Comparison of ENCODE assay signal across 21 cellular contexts in genomic region chr12:10667581-10667980, GRCh38. TPM values are rescaled to one million over a fixed set of nuclear protein-coding genes. Genes with fewer than 3 reads are reported as not detected.
DNase-seq lines count a peak whose midpoint lies in the region; ATAC-seq lines count a peak whose summit lies in the region.
"Had no signal": no experiment of that assay in that cellular context is flagged by ENCODE, and none has a peak within 500 bp of the region (broad histone marks: within the 10 kb centered on the region; RNA-seq: fewer than 3 reads in every experiment).

No MANE protein-coding gene starts in this region.

- intact Hi-C loops in naive thymus-derived CD4-positive, alpha-beta T cell (cut with micrococcal nuclease): no loop called here

- POLR2A ChIA-PET in activated naive CD8-positive, alpha-beta T cell treated with anti-CD3 and anti-CD28 coated beads, Interleukin-2, amount 10 ng/mL, durations not matched to agents 7 days and 5 days (lab: Charles Lee): no interaction called here
- POLR2A ChIA-PET in naive thymus-derived CD4-positive, alpha-beta T cell (lab: Charles Lee): interaction anchor here (0.7 kb wide), 2 partner anchors 83 to 310 kb away, joined by 3 to 10 read pairs; no protein-coding TSS in a partner anchor

- no peak overlapping the region for H3K27ac Mint-ChIP-seq in stimulated activated naive CD8-positive, alpha-beta T cell treated with anti-CD3 and anti-CD28 coated beads, Interleukin-15, Interleukin-2, amounts not matched to agents 100 ng/mL and 50 ng/mL, for 24 hours
- H3K27ac Mint-ChIP-seq in activated naive CD8-positive, alpha-beta T cell treated with anti-CD3 and anti-CD28 coated beads, Interleukin-2, amount 10 ng/mL, durations not matched to agents 7 days and 5 days: no peak overlapping the region
- no peak overlapping the region for H3K27ac Mint-ChIP-seq in naive thymus-derived CD4-positive, alpha-beta T cell

- H3K4me3 Mint-ChIP-seq in stimulated activated naive CD8-positive, alpha-beta T cell treated with anti-CD3 and anti-CD28 coated beads, Interleukin-15, Interleukin-2, amounts not matched to agents 100 ng/mL and 50 ng/mL, for 24 hours: peak overlapping the region; percentile 49
- H3K4me3 Mint-ChIP-seq in activated naive CD8-positive, alpha-beta T cell treated with anti-CD3 and anti-CD28 coated beads, Interleukin-2, amount 10 ng/mL, durations not matched to agents 7 days and 5 days: peak overlapping the region; percentile 55
- peak overlapping the region in 7 of 10 donors; percentile 14 to 78 (median 57) for H3K4me3 Mint-ChIP-seq in naive thymus-derived CD4-positive, alpha-beta T cell

- CTCF ChIA-PET in naive thymus-derived CD4-positive, alpha-beta T cell (lab: Charles Lee): no interaction called here

- H3K36me3 Mint-ChIP-seq in stimulated activated naive CD8-positive, alpha-beta T cell treated with anti-CD3 and anti-CD28 coated beads, Interleukin-15, Interleukin-2, amounts not matched to agents 100 ng/mL and 50 ng/mL, for 24 hours (ENCODE audit: low read depth): no peaks in the 10 kb centered on the region
- H3K36me3 Mint-ChIP-seq in activated naive CD8-positive, alpha-beta T cell treated with anti-CD3 and anti-CD28 coated beads, Interleukin-2, amount 10 ng/mL, durations not matched to agents 7 days and 5 days: peaks cover 6% of the 10 kb centered on the region
- H3K36me3 Mint-ChIP-seq in naive thymus-derived CD4-positive, alpha-beta T cell: no peaks in the 10 kb centered on the region

- no peaks in the 10 kb centered on the region for H3K36me3 ChIP-seq in naive thymus-derived CD4-positive, alpha-beta T cell (ENCODE audit: control insufficient read depth in 2 of 3, insufficient read depth in 3 of 3, low read length in 3 of 3)
- H3K36me3 ChIP-seq in H7 (replicated peaks; ENCODE audit: control insufficient read depth, insufficient read depth, low read length): no peaks in the 10 kb centered on the region
- H3K36me3 ChIP-seq: BLaER1 had no signal

- peaks cover 23% of the 10 kb centered on the region for H3K4me1 Mint-ChIP-seq in stimulated activated naive CD8-positive, alpha-beta T cell treated with anti-CD3 and anti-CD28 coated beads, Interleukin-15, Interleukin-2, amounts not matched to agents 100 ng/mL and 50 ng/mL, for 24 hours (ENCODE audit: low read depth)
- H3K4me1 Mint-ChIP-seq in activated naive CD8-positive, alpha-beta T cell treated with anti-CD3 and anti-CD28 coated beads, Interleukin-2, amount 10 ng/mL, durations not matched to agents 7 days and 5 days: peaks cover 34% of the 10 kb centered on the region
- peaks cover 3 to 28% (median 18%) of the 10 kb centered on the region in 7 donors for H3K4me1 Mint-ChIP-seq in naive thymus-derived CD4-positive, alpha-beta T cell

- no peaks in the 10 kb centered on the region for H3K9me3 ChIP-seq in naive thymus-derived CD4-positive, alpha-beta T cell (ENCODE audit: control insufficient read depth in 2 of 3, low read length in 3 of 3)
- H3K9me3 ChIP-seq: A549, BLaER1 had no signal

- H3K27me3 Mint-ChIP-seq in stimulated activated naive CD8-positive, alpha-beta T cell treated with anti-CD3 and anti-CD28 coated beads, Interleukin-15, Interleukin-2, amounts not matched to agents 100 ng/mL and 50 ng/mL, for 24 hours: peaks cover 7% of the 10 kb centered on the region
- no peaks in the 10 kb centered on the region for H3K27me3 Mint-ChIP-seq in activated naive CD8-positive, alpha-beta T cell treated with anti-CD3 and anti-CD28 coated beads, Interleukin-2, amount 10 ng/mL, durations not matched to agents 7 days and 5 days
- peaks cover 11 to 66% (median 13%) of the 10 kb centered on the region in 5 donors for H3K27me3 Mint-ChIP-seq in naive thymus-derived CD4-positive, alpha-beta T cell

- no peaks in the 10 kb centered on the region for H3K27me3 ChIP-seq in naive thymus-derived CD4-positive, alpha-beta T cell (ENCODE audit: control insufficient read depth in 2 of 2, insufficient read depth in 2 of 2, low read length in 2 of 2)
- no peaks in the 10 kb centered on the region for H3K27me3 ChIP-seq in H7 (ENCODE audit: control insufficient read depth, insufficient read depth, low read length)
- H3K27me3 ChIP-seq: BLaER1 had no signal

- no peaks in the 10 kb centered on the region for H3K9me3 Mint-ChIP-seq in stimulated activated naive CD8-positive, alpha-beta T cell treated with anti-CD3 and anti-CD28 coated beads, Interleukin-15, Interleukin-2, amounts not matched to agents 100 ng/mL and 50 ng/mL, for 24 hours
- no peaks in the 10 kb centered on the region for H3K9me3 Mint-ChIP-seq in activated naive CD8-positive, alpha-beta T cell treated with anti-CD3 and anti-CD28 coated beads, Interleukin-2, amount 10 ng/mL, durations not matched to agents 7 days and 5 days
- peaks cover 0 to 3% (median 0%) of the 10 kb centered on the region in 11 donors for H3K9me3 Mint-ChIP-seq in naive thymus-derived CD4-positive, alpha-beta T cell

- DNase-seq in stimulated activated naive CD8-positive, alpha-beta T cell treated with anti-CD3 and anti-CD28 coated beads, Interleukin-15, Interleukin-2, amounts not matched to agents 100 U/mL and 50 U/mL, for 24 hours: no peak
- DNase-seq in activated naive CD8-positive, alpha-beta T cell treated with anti-CD3 and anti-CD28 coated beads, Interleukin-2, amount 10 ng/mL, durations not matched to agents 7 days and 5 days: no peak
- no peak for DNase-seq in naive thymus-derived CD4-positive, alpha-beta T cell
- DNase-seq in NK-92 treated with Interleukin-12 subunit alpha and Interleukin-12 subunit beta, amount 100 ng/mL, for 24 hours (lab: John Stamatoyannopoulos, UW): no peak
- no peak for DNase-seq in H7
- DNase-seq: DND-41, HCEC 1CT, NCI-H1417, NCI-H187, NCI-H2107, NCI-H510A, NCI-H774, PC-3, RPMI8226, SHP77 treated with DMSO at 0.1 percent for 48 hours had no signal

- H3K4me3 ChIP-seq in naive thymus-derived CD4-positive, alpha-beta T cell (ENCODE audit: low read length): no peak overlapping the region
- no peak overlapping the region for H3K4me3 ChIP-seq in H7 (ENCODE audit: insufficient read depth, low read depth, low read length)
- H3K4me3 ChIP-seq: A549, BLaER1 had no signal

- peaks cover 0 to 16% of the 10 kb centered on the region in 2 donors for H3K4me1 ChIP-seq in naive thymus-derived CD4-positive, alpha-beta T cell (ENCODE audit: control insufficient read depth in 2 of 2, insufficient read depth in 2 of 2, low read length in 2 of 2)
- H3K4me1 ChIP-seq: A549 had no signal

- no peak overlapping the region for H3K27ac ChIP-seq in naive thymus-derived CD4-positive, alpha-beta T cell (ENCODE audit: low read depth, low read length)
- H3K27ac ChIP-seq: A549, BLaER1, HL-60, KMS-11 had no signal

- ATAC-seq in stimulated activated naive CD8-positive, alpha-beta T cell treated with anti-CD3 and anti-CD28 coated beads, Interleukin-15, Interleukin-2, amounts not matched to agents 100 U/mL and 50 U/mL, for 24 hours: no peak
- ATAC-seq in activated naive CD8-positive, alpha-beta T cell treated with anti-CD3 and anti-CD28 coated beads, Interleukin-2, amount 10 ng/mL, durations not matched to agents 7 days and 5 days (ENCODE audit: low read depth): no peak
- no peak for ATAC-seq in naive thymus-derived CD4-positive, alpha-beta T cell
- ATAC-seq in GM18870 (IDR thresholded peaks at IDR 0.05; ENCODE audit: unreplicated experiment): no peak
- ATAC-seq: A549, PC-3 had no signal

RNA-seq across cellular contexts. Expression of gene STYK1, which starts 6.3 kb away (rescaled TPM):
- total RNA-seq in activated naive CD8-positive, alpha-beta T cell treated with anti-CD3 and anti-CD28 coated beads, Interleukin-2, amount 10 ng/mL, durations not matched to agents 7 days and 5 days: 1 to 10 TPM; 3.1 TPM
- total RNA-seq in naive thymus-derived CD4-positive, alpha-beta T cell: 1 to 10 TPM in 1 of 5 experiments, under 1 TPM in 2, not detected in 2; 0.24 to 1.6 (median 0.34) TPM
- polyA plus RNA-seq in naive thymus-derived CD4-positive, alpha-beta T cell: not detected
- total RNA-seq in H7 (2014; rRNA removed; shearing (Covaris generic)): 2.0 and 2.9 TPM in 2 replicates

RNA-seq across cellular contexts. Expression of gene MAGOHB, which starts 54.2 kb away (rescaled TPM):
- total RNA-seq in activated naive CD8-positive, alpha-beta T cell treated with anti-CD3 and anti-CD28 coated beads, Interleukin-2, amount 10 ng/mL, durations not matched to agents 7 days and 5 days: 10 to 100 TPM; 40.0 to 41.5 TPM
- 10 to 100 TPM; 12.1 to 43.1 (median 24.8) TPM for total RNA-seq in naive thymus-derived CD4-positive, alpha-beta T cell
- 10 to 100 TPM; 26.0 to 61.6 TPM for polyA plus RNA-seq in naive thymus-derived CD4-positive, alpha-beta T cell
- 23.1 and 29.1 TPM in 2 replicates for total RNA-seq in H7 (2014; rRNA removed; shearing (Covaris generic))

RNA-seq across cellular contexts. Expression of gene YBX3, which starts 55.5 kb away (rescaled TPM):
- total RNA-seq in activated naive CD8-positive, alpha-beta T cell treated with anti-CD3 and anti-CD28 coated beads, Interleukin-2, amount 10 ng/mL, durations not matched to agents 7 days and 5 days: 10 to 100 TPM; 72.3 to 78.6 TPM
- total RNA-seq in naive thymus-derived CD4-positive, alpha-beta T cell: 100 to 1,000 TPM in 2 of 5 experiments, 10 to 100 TPM in 1, 1 to 10 TPM in 2; 4.5 to 162 (median 60.9) TPM
- polyA plus RNA-seq in naive thymus-derived CD4-positive, alpha-beta T cell: 1 to 10 TPM; 5.1 to 6.4 TPM
- total RNA-seq in H7 (2014; rRNA removed; shearing (Covaris generic)): 108 and 140 TPM in 2 replicates
